Comparison of ENCODE assay signal across 19 cellular contexts in genomic region chr15:57135800-57136199, GRCh38.
DNase-seq lines count a peak whose midpoint lies in the region; ATAC-seq and TF ChIP-seq lines count a peak whose summit lies in the region.
"Had no signal": no experiment of that assay in that cellular context is flagged by ENCODE, and none has a peak within 500 bp of the region (broad histone marks: within the 10 kb centered on the region; RNA-seq: fewer than 3 reads in every experiment).

No MANE protein-coding gene starts in this region.

- peak overlapping the region; percentile 10 to 34 for H3K27ac ChIP-seq in left lung
- H3K27ac ChIP-seq: HL-60 had no signal

- no peaks in the 10 kb centered on the region for H3K27me3 Mint-ChIP-seq in natural killer cell treated with Interleukin-12 subunit alpha and Interleukin-12 subunit beta and Interleukin-15 and Interleukin-18, amount 100 ng/mL, for 72 hours
- H3K27me3 Mint-ChIP-seq in natural killer cell (ENCODE audit: low read depth in 2 of 2), result no peaks in the 10 kb centered on the region

- H3K9me3 Mint-ChIP-seq in natural killer cell treated with Interleukin-12 subunit alpha and Interleukin-12 subunit beta and Interleukin-15 and Interleukin-18, amount 100 ng/mL, for 72 hours, result no peaks in the 10 kb centered on the region
- H3K9me3 Mint-ChIP-seq in natural killer cell, result no peaks in the 10 kb centered on the region

- H3K27me3 ChIP-seq in adipocyte (replicated peaks; ENCODE audit: control insufficient read depth, insufficient read depth, low read length) (no peaks in the 10 kb centered on the region), left lung (no peaks in the 10 kb centered on the region)

- peak overlapping the region; percentile 40 for H3K4me3 ChIP-seq in adipocyte (ENCODE audit: low read length)
- no peak overlapping the region for H3K4me3 ChIP-seq in left lung

- no peak for DNase-seq in natural killer cell treated with Interleukin-12 subunit alpha and Interleukin-12 subunit beta and Interleukin-15 and Interleukin-18, amount 100 ng/mL, for 72 hours (ENCODE audit: low spot score)
- DNase-seq in natural killer cell, result no peak
- DNase-seq in adipocyte (ENCODE audit: low read depth), result no peak
- no peak for DNase-seq in left lung
- DNase-seq in posterior vena cava (ENCODE audit: low spot score), result no peak
- DNase-seq: activated naive CD4-positive, alpha-beta T cell; COR-L47; foreskin melanocyte; HCEC 1CT; left colon; NCI-H2081 treated with DMSO at 0.1 percent for 48 hours; NCI-H510A; posterior cingulate gyrus; SHP77 treated with DMSO at 0.1 percent for 48 hours; T1000 had no signal

- peaks cover 22 to 29% of the 10 kb centered on the region in 2 donors for H3K4me1 Mint-ChIP-seq in natural killer cell treated with Interleukin-12 subunit alpha and Interleukin-12 subunit beta and Interleukin-15 and Interleukin-18, amount 100 ng/mL, for 72 hours (ENCODE audit: low read depth in 2 of 2)
- H3K4me1 Mint-ChIP-seq in natural killer cell, result peaks cover 37% of the 10 kb centered on the region in 2 donors

- intact Hi-C loops in natural killer cell (cut with micrococcal nuclease), result no loop called here
- intact Hi-C loops in left lung (cut with DNase I), result no loop called here
- intact Hi-C loops in posterior vena cava (cut with DNase I), result no loop called here

- H3K36me3 ChIP-seq in adipocyte (ENCODE audit: control insufficient read depth, insufficient read depth, low read length, severe bottlenecking) (no peaks in the 10 kb centered on the region), left lung (no peaks in the 10 kb centered on the region)

- H3K4me1 ChIP-seq in adipocyte (ENCODE audit: control insufficient read depth, insufficient read depth, low read length) (peaks cover 13% of the 10 kb centered on the region), left lung (peaks cover 13 to 29% of the 10 kb centered on the region in 2 donors)

- no peak for ATAC-seq in natural killer cell treated with Interleukin-12 subunit alpha and Interleukin-12 subunit beta and Interleukin-15 and Interleukin-18, amount 100 ng/mL, for 72 hours
- ATAC-seq in natural killer cell, result no peak
- ATAC-seq in left lung, result no peak
- ATAC-seq in HG02884 (IDR thresholded peaks at IDR 0.05; ENCODE audit: unreplicated experiment), result no peak
- no peak for ATAC-seq in GM21423 (IDR thresholded peaks at IDR 0.05; ENCODE audit: unreplicated experiment)
- ATAC-seq in esophagus mucosa, result no peak
- ATAC-seq: left colon had no signal

- TF ChIP-seq CTCF in natural killer cell (IDR thresholded peaks at IDR 0.05), result no peak
- TF ChIP-seq CTCF in left lung (IDR thresholded peaks at IDR 0.05), result no peak

- H3K4me3 Mint-ChIP-seq in natural killer cell treated with Interleukin-12 subunit alpha and Interleukin-12 subunit beta and Interleukin-15 and Interleukin-18, amount 100 ng/mL, for 72 hours, result peak overlapping the region; percentile 23
- H3K4me3 Mint-ChIP-seq in natural killer cell, result no peak overlapping the region

- no peaks in the 10 kb centered on the region for H3K36me3 Mint-ChIP-seq in natural killer cell treated with Interleukin-12 subunit alpha and Interleukin-12 subunit beta and Interleukin-15 and Interleukin-18, amount 100 ng/mL, for 72 hours
- no peaks in the 10 kb centered on the region for H3K36me3 Mint-ChIP-seq in natural killer cell

- H3K27ac Mint-ChIP-seq in natural killer cell treated with Interleukin-12 subunit alpha and Interleukin-12 subunit beta and Interleukin-15 and Interleukin-18, amount 100 ng/mL, for 72 hours, result peak overlapping the region; percentile 31 to 75
- peak overlapping the region in 1 of 2 donors; percentile 25 for H3K27ac Mint-ChIP-seq in natural killer cell

- no peaks in the 10 kb centered on the region for H3K9me3 ChIP-seq in adipocyte (ENCODE audit: control insufficient read depth, low read length)
- H3K9me3 ChIP-seq in left lung, result no peaks in the 10 kb centered on the region

- peak overlapping the region; percentile 22 for H3K9ac ChIP-seq in adipocyte (ENCODE audit: low read length)
